22 cellular contexts compared by ENCODE assay signal in the genomic region with DNA sequence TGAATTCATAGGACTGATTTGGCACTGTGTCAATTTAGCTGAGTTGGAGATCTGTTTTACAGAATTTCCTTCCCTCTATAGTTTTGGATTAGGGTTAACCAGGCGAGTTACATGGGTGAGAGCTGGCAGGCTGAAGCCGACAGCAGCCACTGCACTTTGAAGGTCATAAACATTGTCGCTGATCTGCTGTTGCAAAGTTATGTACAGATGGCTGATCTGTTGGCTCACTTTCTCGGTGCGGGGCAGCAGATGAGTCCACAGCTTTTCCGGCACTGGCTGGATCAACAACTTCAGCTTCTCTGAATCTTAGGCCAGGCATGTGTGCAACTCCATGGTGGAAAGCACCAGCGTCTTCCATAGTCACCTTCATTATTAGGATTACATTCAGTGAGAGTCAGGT.
A peak's percentile ranks its signal among the peaks of the same experiment; 100 is the strongest.
DNase-seq lines count a peak whose midpoint lies in the region; ATAC-seq, FAIRE-seq and TF ChIP-seq lines count a peak whose summit lies in the region.
"Had no signal": no experiment of that assay in that cellular context is flagged by ENCODE, and none has a peak within 500 bp of the region (broad histone marks: within the 10 kb centered on the region; RNA-seq: fewer than 3 reads in every experiment).

No MANE protein-coding gene starts in this region.

- H3K27me3 ChIP-seq in GM23338 (ENCODE audit: insufficient read depth) (no peaks in the 10 kb centered on the region), K562 (ENCODE audit: control insufficient read depth in 2 of 2, insufficient read depth in 2 of 2, low read length in 2 of 2) (no peaks in the 10 kb centered on the region), neuronal stem cell (ENCODE audit: control insufficient read depth in 3 of 3, insufficient read depth in 3 of 3, low read depth in 1 of 3, low read length in 3 of 3) (no peaks in the 10 kb centered on the region)
- H3K27me3 ChIP-seq: Peyer's patch, SJCRH30 had no signal

- no peak overlapping the region for H2AK5ac ChIP-seq in neuronal stem cell (ENCODE audit: low read depth, low read length)

- H3K36me3 ChIP-seq in GM23338 (ENCODE audit: insufficient read depth): no peaks in the 10 kb centered on the region
- no peaks in the 10 kb centered on the region for H3K36me3 ChIP-seq in K562 (ENCODE audit: control insufficient read depth, insufficient read depth, low read length)
- H3K36me3 ChIP-seq in neuronal stem cell (replicated peaks in 1 of 2; ENCODE audit: control insufficient read depth in 2 of 2, insufficient read depth in 2 of 2, low read length in 2 of 2): no peaks in the 10 kb centered on the region
- H3K36me3 ChIP-seq: Peyer's patch, SJCRH30 had no signal

- POLR2A ChIA-PET in K562 (lab: Yijun Ruan, JAX): interaction anchor here (1.0 kb wide), 1 partner anchor 29 kb away, joined by 3 read pairs; no protein-coding TSS in a partner anchor

- no peak overlapping the region for H3K27ac Mint-ChIP-seq in GM23338
- H3K27ac Mint-ChIP-seq: B cell, CD14-positive monocyte, IgD-negative memory B cell had no signal

- WGBS in K562 (ENCODE audit: insufficient coverage, low coverage, missing lambda C conversion rate): 9% methylated on average over 7 of the region's 7 CpGs
- WGBS in neuronal stem cell (ENCODE audit: extremely low coverage in 2 of 2, insufficient read length in 2 of 2, insufficient replicate concordance in 1 of 2), 2 donors: no CpG with 5 or more reads among the region's 7 CpGs

- BruUV-seq in K562 (replicated peaks; lab: Mats Ljungman, UMichigan): no TSS peak

- no peak overlapping the region for H4K8ac ChIP-seq in neuronal stem cell (ENCODE audit: low read depth, low read length)

- H3K79me1 ChIP-seq in neuronal stem cell (ENCODE audit: low read depth, low read length): no peaks in the 10 kb centered on the region

- no peak overlapping the region for H3K23ac ChIP-seq in neuronal stem cell (ENCODE audit: low read depth, low read length, poor library complexity)

- no peak for TF ChIP-seq POLR2A in K562 (conservative IDR thresholded peaks at IDR 0.05)

- ATAC-seq in GM23338 (no peak), K562 (no peak)
- ATAC-seq: A549 had no signal

- H3K9me2 ChIP-seq in GM23338 (ENCODE audit: insufficient read depth): no peaks in the 10 kb centered on the region

- no peaks in the 10 kb centered on the region for H3K79me2 ChIP-seq in GM23338 (replicated peaks; ENCODE audit: insufficient read depth)
- H3K79me2 ChIP-seq in K562 (ENCODE audit: control insufficient read depth, insufficient read depth, low read length): no peaks in the 10 kb centered on the region

- no peak overlapping the region for H2BK120ac ChIP-seq in neuronal stem cell (ENCODE audit: low read depth, low read length)

- no peak overlapping the region for H3K4me2 ChIP-seq in GM23338
- no peak overlapping the region for H3K4me2 ChIP-seq in K562 (ENCODE audit: insufficient read depth, low read length)
- H3K4me2 ChIP-seq in neuronal stem cell (ENCODE audit: insufficient read depth, low read length, poor library complexity, severe bottlenecking): no peak overlapping the region
- H3K4me2 ChIP-seq: A549 had no signal

- H3K27ac ChIP-seq in GM23338 (ENCODE audit: low read depth) (no peak overlapping the region), K562 (ENCODE audit: extremely low read depth, low read depth, low read length) (no peak overlapping the region), neuronal stem cell (replicated peaks; ENCODE audit: low read length) (no peak overlapping the region)
- H3K27ac ChIP-seq: A549, Peyer's patch, SJCRH30 had no signal

- H2BK12ac ChIP-seq in neuronal stem cell (ENCODE audit: low read length): no peak overlapping the region

- no peak for TF ChIP-seq EP300 in K562 (IDR thresholded peaks at IDR 0.05; ENCODE audit: low read length)

- no peak for TF ChIP-seq RAD21 in K562 (CRISPR knock-in tag; conservative IDR thresholded peaks at IDR 0.05 in 1 of 2, IDR thresholded peaks at IDR 0.05 in 1 of 2)

- no peak overlapping the region for H2BK5ac ChIP-seq in neuronal stem cell (ENCODE audit: low read length)

- H3K36me3 Mint-ChIP-seq in GM23338 (ENCODE audit: low read depth): no peaks in the 10 kb centered on the region
- H3K36me3 Mint-ChIP-seq: CD14-positive monocyte, IgD-negative memory B cell had no signal

- H3K4me3 ChIP-seq in GM23338 (no peak overlapping the region), K562 (no peak overlapping the region), neuronal stem cell (ENCODE audit: low read length in 2 of 2) (no peak overlapping the region)
- H3K4me3 ChIP-seq: A549, Peyer's patch, SJCRH30 had no signal

- no peak overlapping the region for H4K91ac ChIP-seq in neuronal stem cell (ENCODE audit: low read depth, low read length, poor library complexity)

- FAIRE-seq in K562 (lab: Jason Lieb, UNC): no peak
- FAIRE-seq: A549, GM18507, HTR-8/SVneo had no signal

- no peaks in the 10 kb centered on the region for H3F3A ChIP-seq in GM23338 (replicated peaks; ENCODE audit: low read depth)

- TF ChIP-seq CTCF in GM23338 (conservative IDR thresholded peaks at IDR 0.05; ENCODE audit: low read depth in 2 of 2): no peak
- TF ChIP-seq CTCF in K562 (IDR thresholded peaks at IDR 0.05 in 2 of 3, conservative IDR thresholded peaks at IDR 0.05 in 1 of 3; ENCODE audit: insufficient read depth in 2 of 3, low read depth in 1 of 3, low read length in 3 of 3): no peak
- TF ChIP-seq CTCF in GM13976 (IDR thresholded peaks at IDR 0.05; ENCODE audit: borderline replicate concordance, control extremely low read depth, extremely low read depth, insufficient read depth, missing control alignments): no peak

- H3K4me1 Mint-ChIP-seq in GM23338: peaks cover 41% of the 10 kb centered on the region
- H3K4me1 Mint-ChIP-seq: B cell, IgD-negative memory B cell had no signal

- CTCF ChIA-PET in K562 (lab: Yijun Ruan, JAX; ENCODE audit: low intra/inter-chr PET ratio): no interaction called here

- no peak overlapping the region for H3K18ac ChIP-seq in neuronal stem cell (ENCODE audit: low read length)

- H3K9ac ChIP-seq in K562 (ENCODE audit: insufficient read depth in 1 of 2, low read depth in 2 of 2, low read length in 2 of 2): no peak overlapping the region
- H3K9ac ChIP-seq in neuronal stem cell (ENCODE audit: low read depth, low read length, poor library complexity): no peak overlapping the region

- no peak overlapping the region for H3K14ac ChIP-seq in neuronal stem cell (ENCODE audit: low read length)

- no peaks in the 10 kb centered on the region for H3K9me3 Mint-ChIP-seq in GM23338
- H3K9me3 Mint-ChIP-seq: IgD-negative memory B cell had no signal

- no peak overlapping the region for H2BK15ac ChIP-seq in neuronal stem cell (ENCODE audit: low read length)

- intact Hi-C loops in K562 (cut with micrococcal nuclease): no loop called here

- H4K20me1 ChIP-seq in GM23338 (replicated peaks; ENCODE audit: insufficient read depth): no peaks in the 10 kb centered on the region
- H4K20me1 ChIP-seq in K562 (replicated peaks; ENCODE audit: control insufficient read depth, insufficient read depth, low read length): no peaks in the 10 kb centered on the region

- H3K9me1 ChIP-seq in K562 (ENCODE audit: control insufficient read depth, insufficient read depth, low read length): no peaks in the 10 kb centered on the region

- H3K4me1 ChIP-seq in GM23338 (ENCODE audit: insufficient read depth) (peaks cover 40% of the 10 kb centered on the region), K562 (replicated peaks in 1 of 2; ENCODE audit: control insufficient read depth in 2 of 2, insufficient read depth in 2 of 2, low read length in 2 of 2) (no peaks in the 10 kb centered on the region), neuronal stem cell (ENCODE audit: control insufficient read depth in 2 of 2, insufficient read depth in 1 of 2, low read depth in 1 of 2, low read length in 2 of 2) (peaks cover 4% of the 10 kb centered on the region in 2 donors)
- H3K4me1 ChIP-seq: A549, Peyer's patch, SJCRH30 had no signal

- H3K9me3 ChIP-seq in K562 (replicated peaks; ENCODE audit: control insufficient read depth, insufficient read depth, low read depth, low read length) (no peaks in the 10 kb centered on the region), neuronal stem cell (replicated peaks in 1 of 2; ENCODE audit: control insufficient read depth in 2 of 2, insufficient read depth in 1 of 2, low read depth in 1 of 2, low read length in 2 of 2) (no peaks in the 10 kb centered on the region)
- H3K9me3 ChIP-seq: A549, Peyer's patch, SJCRH30 had no signal

- no peaks in the 10 kb centered on the region for H3K27me3 Mint-ChIP-seq in GM23338 (ENCODE audit: insufficient read depth, low read depth, poor library complexity)
- H3K27me3 Mint-ChIP-seq: IgD-negative memory B cell had no signal

- DNase-seq in GM23338 (ENCODE audit: low spot score) (peak; percentile 6), NCI-H1694 (lab: John Stamatoyannopoulos, UW) (peak; percentile 61), K562 (ENCODE audit: extremely low read depth in 1 of 4, low spot score in 3 of 4) (no peak), neuronal stem cell (ENCODE audit: low spot score) (no peak), CD1c-positive myeloid dendritic cell (ENCODE audit: extremely low spot score) (no peak), GM13976 (ENCODE audit: low spot score) (no peak), NCI-H2081 (lab: John Stamatoyannopoulos, UW) (no peak)
- DNase-seq: Karpas-422, NCI-H1417, NCI-H187 treated with DMSO at 0.1 percent for 48 hours, NCI-H226, NCI-H510A treated with DMSO at 0.1 percent for 48 hours, NCI-H748 treated with DMSO at 0.1 percent for 48 hours, Peyer's patch, SJCRH30, T-helper 1 cell had no signal

- H2AFZ ChIP-seq in GM23338: peak overlapping the region; percentile 30; the same call in 1 of the 2 replicates
- peak overlapping the region; percentile 46; the same call in 1 of the 2 replicates for H2AFZ ChIP-seq in K562 (ENCODE audit: low read depth, low read length)
- H2AFZ ChIP-seq in neuronal stem cell (ENCODE audit: low read length): peak overlapping the region; percentile 1

- H3K4ac ChIP-seq in neuronal stem cell (ENCODE audit: low read length): no peak overlapping the region

- H3K4me3 Mint-ChIP-seq in GM23338: no peak overlapping the region
- H3K4me3 Mint-ChIP-seq: B cell, CD14-positive monocyte, IgD-negative memory B cell had no signal

- in situ Hi-C loops in K562 (cut with MboI) (no loop called here), GM13976 (cut with MboI; ENCODE audit: low sequenced_read_pairs, unreplicated experiment) (no loop called here)

TF ChIP-seq in GM23338, 12 proteins besides CTCF, POLR2A, EP300 and RAD21 (continues in another document):
- TF ChIP-seq STAT1 (IDR thresholded peaks at IDR 0.05; ENCODE audit: unreplicated experiment) (no peak), CREB1 (CRISPR knock-in tag; IDR thresholded peaks at IDR 0.05; ENCODE audit: low read depth) (no peak)

TF ChIP-seq in K562, 482 proteins besides CTCF, POLR2A, EP300 and RAD21 (continues in another document):
- no peak for TF ChIP-seq KHSRP (IDR thresholded peaks at IDR 0.05)
- TF ChIP-seq CREB1 (IDR thresholded peaks at IDR 0.05): no peak
- no peak for TF ChIP-seq CREB1 (CRISPR knock-in tag; IDR thresholded peaks at IDR 0.05)
- TF ChIP-seq ZBTB1 (CRISPR knock-in tag; IDR thresholded peaks at IDR 0.05; ENCODE audit: borderline replicate concordance, low read depth): no peak
- no peak for TF ChIP-seq MTF1 (CRISPR knock-in tag; IDR thresholded peaks at IDR 0.05; ENCODE audit: borderline replicate concordance)

Comparison
In these comparisons a context has a peak if more than half of its experiments do, and no peak if none do; other contexts are left out.
1. DNase-seq: peak in GM23338 (single experiment) and NCI-H1694 (single experiment); none in K562 (0 of 4), neuronal stem cell (single experiment), CD1c-positive myeloid dendritic cell (single experiment), GM13976 (single experiment) and NCI-H2081 (0 of 2).
2. Peak in every context shown above with its lines, with median percentiles within 50 percentile points of each other: H2AFZ ChIP-seq.